ENCODE assay signal across 18 cellular contexts in genomic region chr5:36644727-36645126, GRCh38. TPM values are rescaled to one million over a fixed set of nuclear protein-coding genes. Genes with fewer than 3 reads are reported as not detected.
DNase-seq lines count a peak whose midpoint lies in the region; ATAC-seq, FAIRE-seq and TF ChIP-seq lines count a peak whose summit lies in the region.
"Had no signal": no experiment of that assay in that cellular context is flagged by ENCODE, and none has a peak within 500 bp of the region (broad histone marks: within the 10 kb centered on the region; RNA-seq: fewer than 3 reads in every experiment).

No MANE protein-coding gene starts in this region.

- H3K4me3 Mint-ChIP-seq in activated T-cell treated with anti-CD3 and anti-CD28 coated beads, Interleukin-2, amount 50 U/mL, for 24 hours, result no peak overlapping the region
- H3K4me3 Mint-ChIP-seq: CD4-positive, CD25-positive, alpha-beta regulatory T cell had no signal

- H3K27me3 ChIP-seq in trophoblast cell (ENCODE audit: insufficient read depth, low read length), result no peaks in the 10 kb centered on the region
- no peaks in the 10 kb centered on the region for H3K27me3 ChIP-seq in effector memory CD4-positive, alpha-beta T cell (replicated peaks; ENCODE audit: control insufficient read depth, insufficient read depth, low read length, poor library complexity, severe bottlenecking)

- no peak overlapping the region for H2BK12ac ChIP-seq in trophoblast cell (ENCODE audit: low read length)

- no peak overlapping the region for H2AFZ ChIP-seq in trophoblast cell (ENCODE audit: insufficient read depth, low read length, poor library complexity)
- H2AFZ ChIP-seq: GM23248 had no signal

- H2BK5ac ChIP-seq in trophoblast cell (ENCODE audit: low read depth, low read length, poor library complexity), result no peak overlapping the region

- H3K9ac ChIP-seq in trophoblast cell (ENCODE audit: low read length), result no peak overlapping the region
- H3K9ac ChIP-seq: GM23248 had no signal

- H3K4me1 Mint-ChIP-seq in activated T-cell treated with anti-CD3 and anti-CD28 coated beads, Interleukin-2, amount 50 U/mL, for 24 hours (ENCODE audit: low read depth), result no peaks in the 10 kb centered on the region
- H3K4me1 Mint-ChIP-seq: CD4-positive, CD25-positive, alpha-beta regulatory T cell had no signal

- peaks cover 21% of the 10 kb centered on the region for H3K4me1 ChIP-seq in HEK293 (ENCODE audit: control insufficient read depth, insufficient read depth, low read length)
- H3K4me1 ChIP-seq in trophoblast cell (ENCODE audit: control insufficient read depth in 1 of 2, insufficient read depth in 2 of 2, low read length in 2 of 2), result peaks cover 2 to 9% of the 10 kb centered on the region in 2 experiments
- no peaks in the 10 kb centered on the region for H3K4me1 ChIP-seq in effector memory CD4-positive, alpha-beta T cell (ENCODE audit: control insufficient read depth, insufficient read depth, low read length, poor library complexity, severe bottlenecking)

- no peak for TF ChIP-seq CTCF in HEK293 (tag by site-specific recombination; IDR thresholded peaks at IDR 0.05)

- peaks cover 28% of the 10 kb centered on the region for H3K27me3 Mint-ChIP-seq in activated T-cell treated with anti-CD3 and anti-CD28 coated beads, Interleukin-2, amount 50 U/mL, for 24 hours

- peak; percentile 51 for DNase-seq in RCC 7860 (ENCODE audit: low spot score)
- peak; percentile 80 for DNase-seq in glomerular visceral epithelial cell (ENCODE audit: extremely low spot score)
- DNase-seq in trophoblast cell, result peak in 1 of 2 donors; percentile 32
- no peak for DNase-seq in NCI-H2107 (lab: John Stamatoyannopoulos, UW)
- no peak for DNase-seq in effector memory CD4-positive, alpha-beta T cell
- no peak for DNase-seq in activated T-cell treated with anti-CD3 and anti-CD28 coated beads, Interleukin-2, amount 50 U/mL, for 24 hours
- DNase-seq: AML-193; Calu3; CD4-positive, CD25-positive, alpha-beta regulatory T cell; GM23248; NCI-H187 treated with DMSO at 0.1 percent for 48 hours; NCI-H2171; NCI-H510A treated with DMSO at 0.1 percent for 48 hours; SIG-M5 had no signal

- no peak overlapping the region for H3K23ac ChIP-seq in trophoblast cell (ENCODE audit: low read length)

- H3K4me3 ChIP-seq in HEK293 (ENCODE audit: low read depth, low read length) (no peak overlapping the region), trophoblast cell (ENCODE audit: low read depth, low read length) (no peak overlapping the region)
- H3K4me3 ChIP-seq in effector memory CD4-positive, alpha-beta T cell (ENCODE audit: insufficient read depth, low read depth, low read length, poor library complexity, severe bottlenecking), result no peak overlapping the region
- H3K4me3 ChIP-seq: GM12878, GM23248 had no signal

- no peak overlapping the region for H4K8ac ChIP-seq in trophoblast cell (ENCODE audit: low read depth, low read length)

- H3K27ac Mint-ChIP-seq in activated T-cell treated with anti-CD3 and anti-CD28 coated beads, Interleukin-2, amount 50 U/mL, for 24 hours, result no peak overlapping the region
- H3K27ac Mint-ChIP-seq: CD4-positive, CD25-positive, alpha-beta regulatory T cell had no signal

- H3K14ac ChIP-seq in trophoblast cell (ENCODE audit: low read length), result no peak overlapping the region

- no peak overlapping the region for H3K18ac ChIP-seq in trophoblast cell (ENCODE audit: low read length)

- no peaks in the 10 kb centered on the region for H3K36me3 Mint-ChIP-seq in activated T-cell treated with anti-CD3 and anti-CD28 coated beads, Interleukin-2, amount 50 U/mL, for 24 hours (ENCODE audit: low read depth)
- H3K36me3 Mint-ChIP-seq: CD4-positive, CD25-positive, alpha-beta regulatory T cell had no signal

- H3K36me3 ChIP-seq in HEK293 (ENCODE audit: control insufficient read depth in 2 of 2, insufficient read depth in 1 of 2, low read length in 2 of 2), result no peaks in the 10 kb centered on the region
- no peaks in the 10 kb centered on the region for H3K36me3 ChIP-seq in trophoblast cell (ENCODE audit: control insufficient read depth in 1 of 2, insufficient read depth in 2 of 2, low read length in 2 of 2)
- H3K36me3 ChIP-seq in effector memory CD4-positive, alpha-beta T cell (ENCODE audit: control insufficient read depth, insufficient read depth, low read length), result no peaks in the 10 kb centered on the region

- POLR2A ChIA-PET in HEK293 (lab: Yijun Ruan, JAX), result no interaction called here

- CTCF ChIA-PET in HEK293 (lab: Yijun Ruan, JAX), result interaction anchor here (1.2 to 4.9 kb wide), 2 partner anchors 45 to 224 kb away, joined by 3 to 34 read pairs; no protein-coding TSS in a partner anchor

- H2BK120ac ChIP-seq in trophoblast cell (ENCODE audit: insufficient read depth, low read length, poor library complexity), result no peak overlapping the region

- no peak overlapping the region for H4K12ac ChIP-seq in trophoblast cell (ENCODE audit: low read depth, low read length)

- H3K79me2 ChIP-seq in trophoblast cell (ENCODE audit: control insufficient read depth, insufficient read depth, low read length, poor library complexity), result no peaks in the 10 kb centered on the region

- H3K9me3 ChIP-seq in HEK293 (ENCODE audit: control insufficient read depth, insufficient read depth, low read depth, low read length), result no peaks in the 10 kb centered on the region
- H3K9me3 ChIP-seq in trophoblast cell (ENCODE audit: insufficient read depth, low read depth, low read length), result no peaks in the 10 kb centered on the region
- H3K9me3 ChIP-seq in effector memory CD4-positive, alpha-beta T cell (ENCODE audit: control insufficient read depth, low read length), result no peaks in the 10 kb centered on the region

- H3K4ac ChIP-seq in trophoblast cell (ENCODE audit: low read depth, low read length), result no peak overlapping the region

- no peak overlapping the region for H4K91ac ChIP-seq in trophoblast cell (ENCODE audit: low read depth, low read length)

- peaks cover 16% of the 10 kb centered on the region for H3K79me1 ChIP-seq in trophoblast cell (ENCODE audit: low read length)

- FAIRE-seq in RCC 7860 (lab: Jason Lieb, UNC), result no peak
- FAIRE-seq: GM12878, GM19239 had no signal

- H3K27ac ChIP-seq in HEK293 (ENCODE audit: extremely low read depth, low read depth, low read length) (no peak overlapping the region), trophoblast cell (ENCODE audit: low read depth, low read length) (peak overlapping the region; percentile 62)
- H3K27ac ChIP-seq in effector memory CD4-positive, alpha-beta T cell (ENCODE audit: insufficient read depth, low read length, poor library complexity, severe bottlenecking), result no peak overlapping the region
- H3K27ac ChIP-seq: GM23248 had no signal

- H3K9me3 Mint-ChIP-seq in activated T-cell treated with anti-CD3 and anti-CD28 coated beads, Interleukin-2, amount 50 U/mL, for 24 hours, result no peaks in the 10 kb centered on the region

- no peak overlapping the region for H3K4me2 ChIP-seq in trophoblast cell (ENCODE audit: low read length)

- no peak for ATAC-seq in HG02588 (IDR thresholded peaks at IDR 0.05; ENCODE audit: unreplicated experiment)
- ATAC-seq: GM12878 had no signal

- WGBS in trophoblast cell (ENCODE audit: extremely low coverage, insufficient coverage, insufficient read length), result no CpG with 5 or more reads among the region's 3 CpGs

- H2AK5ac ChIP-seq in trophoblast cell (ENCODE audit: low read length), result no peak overlapping the region

TF ChIP-seq in HEK293, 187 proteins besides CTCF, POLR2A, EP300 and RAD21:
- TF ChIP-seq PRDM6 (tag by site-specific recombination; IDR thresholded peaks at IDR 0.05) (peak; percentile 56), KLF8 (tag by site-specific recombination; IDR thresholded peaks at IDR 0.05) (no peak), ZFP37 (tag by site-specific recombination; IDR thresholded peaks at IDR 0.05) (no peak), BCL11A (tag by site-specific recombination; IDR thresholded peaks at IDR 0.05; ENCODE audit: low read depth) (no peak), PRDM1 (tag by site-specific recombination; IDR thresholded peaks at IDR 0.05) (0 out of 2 replicates have a peak, but pooled peaks have one; percentile 5), ZBTB1 (tag by site-specific recombination; IDR thresholded peaks at IDR 0.05) (no peak), FEZF1 (tag by site-specific recombination; IDR thresholded peaks at IDR 0.05) (0 out of 2 replicates have a peak, but pooled peaks have one; percentile 21), ZNF18 (tag by site-specific recombination; IDR thresholded peaks at IDR 0.05) (peak; percentile 57; the same call in 1 of the 2 replicates), ZNF664 (tag by site-specific recombination; IDR thresholded peaks at IDR 0.05) (peak; percentile 40; the same call in 1 of the 2 replicates), ZNF324 (tag by site-specific recombination; IDR thresholded peaks at IDR 0.05) (no peak)

RNA-seq across cellular contexts. Expression of gene SLC1A3, which starts 38.3 kb away (rescaled TPM):
- 49.7 and 52.2 TPM in 2 replicates for polyA plus RNA-seq in trophoblast cell (2013)
- polyA plus RNA-seq: CD4-positive, CD25-positive, alpha-beta regulatory T cell had no signal

Comparison
In these comparisons a context has a peak if more than half of its experiments do, and no peak if none do; other contexts are left out.
1. DNase-seq: peak in RCC 7860 (single experiment) and glomerular visceral epithelial cell (single experiment); none in NCI-H2107 (single experiment), effector memory CD4-positive, alpha-beta T cell (0 of 3) and activated T-cell treated with anti-CD3 and anti-CD28 coated beads, Interleukin-2, amount 50 U/mL, for 24 hours (single experiment).